ENCODE assay signal across 8 cellular contexts in genomic region chr1:234613992-234614584, GRCh38. TPM values are rescaled to one million over a fixed set of nuclear protein-coding genes. Genes with fewer than 3 reads are reported as not detected.
DNase-seq lines count a peak whose midpoint lies in the region; ATAC-seq lines count a peak whose summit lies in the region.

No MANE protein-coding gene starts in this region.

- no peaks in the 10 kb centered on the region for H3K36me3 ChIP-seq in skeletal muscle satellite cell (ENCODE audit: insufficient read depth, low read length)

- H3K4me1 ChIP-seq in skeletal muscle satellite cell (ENCODE audit: control insufficient read depth, insufficient read depth, low read length), result peaks cover 71% of the 10 kb centered on the region

- peak overlapping the region; percentile 74 for H3K4me2 ChIP-seq in skeletal muscle satellite cell (ENCODE audit: low read length)

- peak overlapping the region; percentile 100 for H3K27ac Mint-ChIP-seq in T-helper 17 cell

- peak overlapping the region; percentile 98 for H3K9ac ChIP-seq in skeletal muscle satellite cell (ENCODE audit: low read depth, low read length)

- H3K27me3 Mint-ChIP-seq in T-helper 17 cell, result no peaks in the 10 kb centered on the region

- H3K36me3 Mint-ChIP-seq in T-helper 17 cell (ENCODE audit: low read depth), result no peaks in the 10 kb centered on the region

- peak overlapping the region; percentile 90 for H3K4me3 Mint-ChIP-seq in T-helper 17 cell

- H3K4me1 Mint-ChIP-seq in T-helper 17 cell, result peaks cover 38% of the 10 kb centered on the region

- no peak overlapping the region for H3K4me3 ChIP-seq in skeletal muscle satellite cell (ENCODE audit: low read length)

- H3K9me3 ChIP-seq in T-helper 17 cell (ENCODE audit: control insufficient read depth, low read length, poor library complexity, severe bottlenecking) (no peaks in the 10 kb centered on the region), skeletal muscle satellite cell (replicated peaks; ENCODE audit: low read length) (no peaks in the 10 kb centered on the region)

- H3K27me3 ChIP-seq in skeletal muscle satellite cell (ENCODE audit: control insufficient read depth, insufficient read depth, low read length), result no peaks in the 10 kb centered on the region

- peak; percentile 33 for DNase-seq in DMS53 (lab: John Stamatoyannopoulos, UW)
- DNase-seq in DMS53 treated with DMSO at 0.1 percent for 48 hours (lab: John Stamatoyannopoulos, UW; ENCODE audit: unreplicated experiment), result no peak
- DNase-seq in T-helper 17 cell, result no peak
- peak; percentile 84 for DNase-seq in fibroblast of peridontal ligament (ENCODE audit: extremely low read depth)
- no peak for DNase-seq in retina
- no peak for DNase-seq in NCI-H2171 treated with DMSO at 0.1 percent for 48 hours (lab: John Stamatoyannopoulos, UW)

- no peak for ATAC-seq in T-helper 17 cell
- no peak for ATAC-seq in HG02610 (IDR thresholded peaks at IDR 0.05; ENCODE audit: unreplicated experiment)

RNA-seq across cellular contexts. Expression of gene IRF2BP2, which starts 4.1 kb away (rescaled TPM):
- 100 to 1,000 TPM; 463 to 482 TPM for total RNA-seq in T-helper 17 cell
- total RNA-seq in skeletal muscle satellite cell (2012; rRNA removed), result 61.6 and 73.8 TPM in 2 replicates

Comparison
In these comparisons a context has a peak if more than half of its experiments do, and no peak if none do; other contexts are left out.
1. DNase-seq: peak in DMS53 (single experiment) and fibroblast of peridontal ligament (single experiment); none in DMS53 treated with DMSO at 0.1 percent for 48 hours (single experiment), T-helper 17 cell (0 of 3), retina (single experiment) and NCI-H2171 treated with DMSO at 0.1 percent for 48 hours (single experiment).